16 cellular contexts compared by ENCODE assay signal in genomic region chr10:90413196-90413595, GRCh38.
"Had no signal": no experiment of that assay in that cellular context is flagged by ENCODE, and none has a peak within 500 bp of the region (broad histone marks: within the 10 kb centered on the region; RNA-seq: fewer than 3 reads in every experiment).

No MANE protein-coding gene starts in this region.

- H3K9me3 ChIP-seq: adrenal gland, thyroid gland had no signal

- DNase-seq: activated CD4-positive, alpha-beta memory T cell treated with anti-CD3 and anti-CD28 coated beads for 36 hours; activated CD4-positive, alpha-beta T cell treated with anti-CD3 and anti-CD28 coated beads for 36 hours; activated naive CD4-positive, alpha-beta T cell treated with anti-CD3 and anti-CD28 coated beads, Interleukin-2, amount 10 ng/mL, durations not matched to agents 7 days and 5 days; activated T-cell treated with anti-CD3 and anti-CD28 coated beads, Interleukin-2, amount 50 U/mL, for 24 hours; adrenal gland; cerebellar nuclear complex; erythroblast; foreskin melanocyte; posterior cingulate gyrus; retina; stimulated activated CD4-positive, alpha-beta T cell treated with anti-CD3 and anti-CD28 coated beads, Interleukin-15, amount 100 ng/mL, for 24 hours; stimulated activated CD4-positive, alpha-beta T cell treated with anti-CD3 and anti-CD28 coated beads, Interleukin-4, amount 100 ng/mL, for 1 hour; stimulated activated naive B cell treated with anti-CD40 and anti-IgM and Interleukin-4, amounts not matched to agents 10 μg/mL and 1 μg/mL and 100 μg/mL, for 72 hours; T-helper 17 cell; thyroid gland had no signal

- H3K4me3 ChIP-seq: adrenal gland, thyroid gland had no signal

- H3K27me3 ChIP-seq: adrenal gland, thyroid gland had no signal

- H3K27ac ChIP-seq: adrenal gland, thyroid gland had no signal

- H3K36me3 ChIP-seq: adrenal gland, thyroid gland had no signal

- ATAC-seq: activated CD4-positive, alpha-beta T cell treated with anti-CD3 and anti-CD28 coated beads for 36 hours; natural killer cell treated with Interleukin-12 subunit alpha and Interleukin-12 subunit beta and Interleukin-15 and Interleukin-18, amount 100 ng/mL, for 72 hours; stimulated activated naive B cell treated with anti-CD40 and anti-IgM and Interleukin-4, amounts not matched to agents 10 μg/mL and 1 μg/mL and 100 μg/mL, for 72 hours; T-helper 17 cell had no signal

- H3K4me1 ChIP-seq: adrenal gland, thyroid gland had no signal
